ENCODE assay signal across 8 cellular contexts in genomic region chr2:178093471-178093870, GRCh38. TPM values are rescaled to one million over a fixed set of nuclear protein-coding genes. Genes with fewer than 3 reads are reported as not detected.
"Had no signal": no experiment of that assay in that cellular context is flagged by ENCODE, and none has a peak within 500 bp of the region (broad histone marks: within the 10 kb centered on the region; RNA-seq: fewer than 3 reads in every experiment).

No MANE protein-coding gene starts in this region.

- DNase-seq: IMR-90, KBM-7, KG1 had no signal

- FAIRE-seq: HepG2, HTR-8/SVneo had no signal

- ATAC-seq: HepG2 had no signal

- H3K27ac ChIP-seq: HL-60 had no signal

RNA-seq across cellular contexts. Expression of gene PDE11A, which starts 20.9 kb away (rescaled TPM):
- total RNA-seq: HT-29 had no signal
- polyA plus RNA-seq: IgD-negative memory B cell had no signal
